ENCODE assay signal across 8 cellular contexts in genomic region chr16:56950881-56951771, GRCh38. TPM values are rescaled to one million over a fixed set of nuclear protein-coding genes. Genes with fewer than 3 reads are reported as not detected.
DNase-seq lines count a peak whose midpoint lies in the region; ATAC-seq and TF ChIP-seq lines count a peak whose summit lies in the region.

No MANE protein-coding gene starts in this region.

- intact Hi-C loops in Caco-2 (cut with micrococcal nuclease; ENCODE audit: unreplicated experiment), result loop anchor here (1.0 to 10.0 kb wide), 5 partner anchors 80 to 216 kb away; partner anchors contain the start of gene NUP93

- peak; percentile 78 to 82 for DNase-seq in Caco-2
- DNase-seq in SJSA1 (ENCODE audit: low read depth in 1 of 2, low spot score in 2 of 2), result peak; percentile 21 to 59
- DNase-seq in adipocyte (ENCODE audit: low read depth), result peak; percentile 57
- DNase-seq in iris pigment epithelial cell (ENCODE audit: low read depth), result peak; percentile 53
- DNase-seq in stimulated activated CD4-positive, alpha-beta T cell treated with anti-CD3 and anti-CD28 coated beads, TNF-alpha, amount 100 ng/mL, for 24 hours (ENCODE audit: low read depth in 3 of 3), result peak in 2 of 3 experiments; percentile 31 to 63
- no peak for DNase-seq in NCI-H2227 (lab: John Stamatoyannopoulos, UW; ENCODE audit: unreplicated experiment)

- no peak overlapping the region for H3K27ac ChIP-seq in SJSA1

- no TSS peak for BruUV-seq in Caco-2 (replicated peaks; lab: Mats Ljungman, UMichigan)

- ATAC-seq in GM19351 (IDR thresholded peaks at IDR 0.05; ENCODE audit: unreplicated experiment) (peak; percentile 66), HG03469 (IDR thresholded peaks at IDR 0.05; ENCODE audit: unreplicated experiment) (peak; percentile 49)

- CTCF ChIA-PET in Caco-2 (lab: Charles Lee), result interaction anchor here (0.7 to 1.2 kb wide), 3 partner anchors 20 to 83 kb away, joined by 3 to 5 read pairs (median 4); no protein-coding TSS in a partner anchor

- H3K4me1 ChIP-seq in Caco-2 (no peaks in the 10 kb centered on the region), SJSA1 (replicated peaks) (no peaks in the 10 kb centered on the region), adipocyte (ENCODE audit: control insufficient read depth, insufficient read depth, low read length) (peaks cover 7% of the 10 kb centered on the region)

- H3K27ac Mint-ChIP-seq in Caco-2 (ENCODE audit: unreplicated experiment), result peak overlapping the region; percentile 4

- POLR2A ChIA-PET in Caco-2 (lab: Charles Lee), result no interaction called here

- H3K9ac ChIP-seq in adipocyte (ENCODE audit: low read length), result no peak overlapping the region

- no peaks in the 10 kb centered on the region for H3K27me3 Mint-ChIP-seq in Caco-2 (ENCODE audit: insufficient read depth, unreplicated experiment)

- H3K36me3 ChIP-seq in Caco-2 (ENCODE audit: control insufficient read depth, insufficient read depth, low read length) (no peaks in the 10 kb centered on the region), SJSA1 (0 out of 2 replicates have a peak, but pooled peaks cover under 1% of the 10 kb centered on the region), adipocyte (ENCODE audit: control insufficient read depth, insufficient read depth, low read length, severe bottlenecking) (peaks cover 4% of the 10 kb centered on the region)

- H3K4me1 Mint-ChIP-seq in Caco-2 (ENCODE audit: low read depth, unreplicated experiment), result peaks cover 16% of the 10 kb centered on the region

- H3K27me3 ChIP-seq in Caco-2 (replicated peaks; ENCODE audit: control insufficient read depth, insufficient read depth, low read length), result no peaks in the 10 kb centered on the region
- H3K27me3 ChIP-seq in SJSA1 (replicated peaks), result no peaks in the 10 kb centered on the region
- no peaks in the 10 kb centered on the region for H3K27me3 ChIP-seq in adipocyte (replicated peaks; ENCODE audit: control insufficient read depth, insufficient read depth, low read length)

- TF ChIP-seq CTCF in Caco-2 (IDR thresholded peaks at IDR 0.05; ENCODE audit: insufficient read depth in 1 of 2, low read depth in 1 of 2, low read length in 1 of 2, severe bottlenecking in 1 of 2, unreplicated experiment in 1 of 2), result peak; percentile 78 to 85

- H3K9me3 Mint-ChIP-seq in Caco-2 (ENCODE audit: unreplicated experiment), result no peaks in the 10 kb centered on the region

- H3K4me3 ChIP-seq in Caco-2 (ENCODE audit: low read depth, low read length) (no peak overlapping the region), SJSA1 (no peak overlapping the region), adipocyte (ENCODE audit: low read length) (no peak overlapping the region)

- H3K36me3 Mint-ChIP-seq in Caco-2 (ENCODE audit: insufficient read depth, unreplicated experiment), result peaks cover 38% of the 10 kb centered on the region

- H3K9me3 ChIP-seq in Caco-2 (no peaks in the 10 kb centered on the region), SJSA1 (replicated peaks) (no peaks in the 10 kb centered on the region), adipocyte (ENCODE audit: control insufficient read depth, low read length) (no peaks in the 10 kb centered on the region)

- no peak overlapping the region for H3K4me3 Mint-ChIP-seq in Caco-2 (ENCODE audit: unreplicated experiment)

RNA-seq across cellular contexts. Expression of gene CETP, which starts 10.6 kb away (rescaled TPM):
- total RNA-seq in Caco-2 (2022), result not detected in 2 replicates
- 0.08 TPM in 1 of 2 replicates, not detected in the other for total RNA-seq in SJSA1 (2014; rRNA removed; shearing (Covaris generic))

RNA-seq across cellular contexts. Expression of gene HERPUD1, which starts 19.2 kb away (rescaled TPM):
- 240 and 296 TPM in 2 replicates for total RNA-seq in Caco-2 (2022)
- 14.0 and 42.4 TPM in 2 replicates for total RNA-seq in SJSA1 (2014; rRNA removed; shearing (Covaris generic))

RNA-seq across cellular contexts. Expression of gene NLRC5, which starts 38.2 kb away (rescaled TPM):
- 1.6 and 1.9 TPM in 2 replicates for total RNA-seq in Caco-2 (2022)
- total RNA-seq in SJSA1 (2014; rRNA removed; shearing (Covaris generic)), result 28.8 and 29.4 TPM in 2 replicates

Comparison
In these comparisons a context has a peak if more than half of its experiments do, and no peak if none do; other contexts are left out.
1. RNA of gene NLRC5, which starts 38.2 kb away (total RNA-seq): 28.8 to 29.4 TPM in SJSA1; 1.6 to 1.9 TPM in Caco-2; every median in the first group is over 10 times any median in the second.